ENCODE assay signal across 9 cellular contexts in the genomic region with DNA sequence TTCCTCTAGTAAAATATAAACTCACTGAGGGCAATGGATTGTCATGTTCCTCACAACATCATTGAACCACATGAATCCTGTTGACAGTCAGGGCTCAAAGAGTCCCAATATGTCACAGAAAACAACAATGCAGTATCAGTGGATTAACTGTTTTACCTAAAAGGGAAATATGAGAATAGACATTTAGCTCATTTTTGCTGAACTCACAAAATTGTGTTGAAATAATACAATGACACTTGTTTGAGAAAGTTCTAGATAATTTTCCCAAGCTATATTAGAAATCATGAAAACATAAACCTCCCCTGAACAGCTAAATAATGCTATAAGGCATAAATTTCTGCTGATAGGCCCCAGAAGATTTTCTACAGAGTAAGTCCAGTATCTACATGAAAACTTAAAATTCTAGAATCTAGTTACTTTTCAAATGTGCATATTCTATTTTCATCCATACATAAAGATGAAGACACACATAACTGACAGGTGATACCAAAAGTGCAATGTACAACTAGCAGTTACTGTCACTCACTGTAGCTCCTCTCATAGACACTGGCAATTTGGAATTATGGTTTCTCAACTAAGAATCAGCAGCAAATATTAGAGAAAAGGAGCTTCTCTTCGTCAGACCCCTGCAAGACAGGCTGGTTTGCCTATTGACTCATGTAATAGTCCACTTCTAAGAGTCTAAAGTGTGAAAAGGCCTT.
"Had no signal": no experiment of that assay in that cellular context is flagged by ENCODE, and none has a peak within 500 bp of the region (broad histone marks: within the 10 kb centered on the region; RNA-seq: fewer than 3 reads in every experiment).

No MANE protein-coding gene starts in this region.

- H3K9ac ChIP-seq: GM23248, KMS-11 had no signal

- H3K4me1 ChIP-seq: HAP-1 had no signal

- H3K27ac ChIP-seq: GM23248, HL-60, KMS-11 had no signal

- ATAC-seq: HCT116 had no signal

- H3K36me3 ChIP-seq: HAP-1 had no signal

- H2AFZ ChIP-seq: GM23248 had no signal

- H3K4me2 ChIP-seq: KMS-11 had no signal

- DNase-seq: GM23248, GOT3, H7, HFFc6, KBM-7 had no signal

- H3K9me3 ChIP-seq: HAP-1 had no signal

- H3K4me3 ChIP-seq: GM23248, HAP-1 had no signal
